ENCODE assay signal across 20 cellular contexts in the genomic region with DNA sequence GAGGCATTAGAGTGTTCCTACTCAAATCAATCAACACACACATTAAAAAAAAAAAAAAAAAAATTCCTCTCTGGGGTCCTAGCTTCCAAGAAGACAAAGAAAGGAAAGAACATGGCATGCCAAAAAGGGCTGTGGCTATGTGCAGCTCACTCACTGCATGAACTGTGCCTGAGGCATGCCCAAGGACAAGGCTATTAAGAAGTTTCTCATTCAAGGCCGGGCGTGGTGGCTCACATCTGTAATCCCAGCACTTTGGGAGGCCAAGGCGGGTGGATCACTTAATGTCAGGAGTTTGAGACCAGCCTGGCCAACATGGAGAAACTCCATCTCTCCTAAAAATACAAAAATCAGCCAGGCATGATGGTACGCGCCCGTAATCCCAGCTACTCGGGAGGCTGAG.
"Had no signal": no experiment of that assay in that cellular context is flagged by ENCODE, and none has a peak within 500 bp of the region (broad histone marks: within the 10 kb centered on the region; RNA-seq: fewer than 3 reads in every experiment).

No MANE protein-coding gene starts in this region.

- H3K36me3 ChIP-seq: neural progenitor cell had no signal

- ATAC-seq: activated CD4-positive, CD25-positive, alpha-beta regulatory T cell treated with anti-CD3 and anti-CD28 coated beads, Interleukin-2, amount 50 U/mL, for 24 hours; body of pancreas; gastroesophageal sphincter; heart right ventricle; left lung; SK-N-SH treated with all-trans-retinoic acid at 6 μM for 48 hours; stimulated activated naive B cell treated with anti-CD40 and anti-IgM and Interleukin-4, amounts not matched to agents 10 μg/mL and 1 μg/mL and 100 μg/mL, for 72 hours had no signal

- DNase-seq: activated CD4-positive, alpha-beta T cell treated with anti-CD3 and anti-CD28 coated beads, Interleukin-2, amount 50 U/mL, for 1 hour; activated CD8-positive, alpha-beta memory T cell treated with anti-CD3 and anti-CD28 coated beads for 24 hours; activated CD8-positive, alpha-beta memory T cell treated with anti-CD3 and anti-CD28 coated beads, Interleukin-2, amount 50 U/mL, for 4 hours; activated naive CD4-positive, alpha-beta T cell; activated naive CD8-positive, alpha-beta T cell treated with anti-CD3 and anti-CD28 coated beads, Interleukin-2, amount 10 ng/mL, durations not matched to agents 7 days and 5 days; activated T-cell treated with anti-CD3 and anti-CD28 coated beads, Interleukin-2, amount 50 U/mL, for 24 hours; body of pancreas; heart right ventricle; left lung; posterior cingulate gyrus; retina; sigmoid colon; stimulated activated CD4-positive, alpha-beta T cell treated with anti-CD3 and anti-CD28 coated beads, Interleukin-15, amount 100 ng/mL, for 24 hours; stimulated activated naive B cell treated with anti-CD40 and anti-IgM and Interleukin-4, amounts not matched to agents 10 μg/mL and 1 μg/mL and 100 μg/mL, for 72 hours had no signal

- H3K4me3 ChIP-seq: body of pancreas, gastroesophageal sphincter, heart right ventricle, left lung, lung, neural progenitor cell, sigmoid colon, smooth muscle cell had no signal

- H3K27me3 ChIP-seq: body of pancreas, gastroesophageal sphincter, heart right ventricle, left lung, neural progenitor cell, sigmoid colon had no signal

- H3K4me1 ChIP-seq: body of pancreas, gastroesophageal sphincter, heart right ventricle, left lung, neural progenitor cell, sigmoid colon had no signal

- H3K9me3 ChIP-seq: body of pancreas, gastroesophageal sphincter, heart right ventricle, left lung, sigmoid colon had no signal

- H3K27ac ChIP-seq: body of pancreas, gastroesophageal sphincter, heart right ventricle, left lung, neural progenitor cell, sigmoid colon had no signal
